8 cellular contexts compared by ENCODE assay signal in genomic region chr21:46099476-46099875, GRCh38. TPM values are rescaled to one million over a fixed set of nuclear protein-coding genes. Genes with fewer than 3 reads are reported as not detected.
DNase-seq lines count a peak whose midpoint lies in the region; ATAC-seq and TF ChIP-seq lines count a peak whose summit lies in the region.

No MANE protein-coding gene starts in this region.

- no peaks in the 10 kb centered on the region for H3K4me1 Mint-ChIP-seq in activated B cell treated with CpG ODN at 0.5 μM for 24 hours

- ATAC-seq in activated B cell treated with CpG ODN at 0.5 μM for 24 hours (ENCODE audit: low read depth): no peak
- ATAC-seq in Right ventricle myocardium superior (ENCODE audit: poor library complexity): peak; percentile 33
- no peak for ATAC-seq in GM19324 (IDR thresholded peaks at IDR 0.05; ENCODE audit: low FRiP score, unreplicated experiment)

- in situ Hi-C loops in ACHN (cut with HindIII; ENCODE audit: low pct_ligation_motif_present, low pct_unique_long_range_greater_than_20kb, low sequenced_read_pairs): no loop called here

- POLR2A ChIA-PET in activated B cell treated with CpG ODN at 0.5 μM for 24 hours (lab: Charles Lee): interaction anchor here (0.6 kb wide), 1 partner anchor 11 kb away, joined by 3 read pairs; no protein-coding TSS in a partner anchor

- H3K9me3 Mint-ChIP-seq in activated B cell treated with CpG ODN at 0.5 μM for 24 hours: peaks cover 15% of the 10 kb centered on the region

- no peak overlapping the region for H3K27ac Mint-ChIP-seq in activated B cell treated with CpG ODN at 0.5 μM for 24 hours

- no peak overlapping the region for H3K4me3 Mint-ChIP-seq in activated B cell treated with CpG ODN at 0.5 μM for 24 hours

- CTCF ChIA-PET in activated B cell treated with CpG ODN at 0.5 μM for 24 hours (lab: Charles Lee): no interaction called here

- peaks cover 51% of the 10 kb centered on the region for H3K27me3 Mint-ChIP-seq in activated B cell treated with CpG ODN at 0.5 μM for 24 hours

- no peak for TF ChIP-seq CTCF in activated B cell treated with CpG ODN at 0.5 μM for 24 hours (IDR thresholded peaks at IDR 0.05)

- DNase-seq in Daoy (ENCODE audit: low read depth): peak; percentile 74
- peak; percentile 13 for DNase-seq in activated B cell treated with CpG ODN at 0.5 μM for 24 hours
- peak; percentile 60 for DNase-seq in Right ventricle myocardium superior
- DNase-seq in posterior vena cava (ENCODE audit: low spot score): peak; percentile 80
- DNase-seq in SIG-M5 treated with dmso at 0.1 percent for 504 hours (lab: John Stamatoyannopoulos, UW; ENCODE audit: unreplicated experiment): no peak
- no peak for DNase-seq in ACHN
- no peak for DNase-seq in NOMO-1 (lab: John Stamatoyannopoulos, UW; ENCODE audit: unreplicated experiment in 2 of 2)

- H3K36me3 Mint-ChIP-seq in activated B cell treated with CpG ODN at 0.5 μM for 24 hours (ENCODE audit: low read depth): no peaks in the 10 kb centered on the region

- intact Hi-C loops in activated B cell treated with CpG ODN at 0.5 μM for 24 hours (cut with micrococcal nuclease): no loop called here
- intact Hi-C loops in Right ventricle myocardium superior (cut with DNase I): no loop called here
- intact Hi-C loops in posterior vena cava (cut with DNase I): loop anchor here (2.0 to 5.0 kb wide), 3 partner anchors 43 to 127 kb away; no protein-coding TSS in a partner anchor

RNA-seq across cellular contexts. Expression of gene COL6A2, which starts 1.6 kb away (rescaled TPM):
- 456 and 480 TPM in 2 replicates for total RNA-seq in Daoy (2014; rRNA removed; shearing (Covaris generic))
- total RNA-seq in activated B cell treated with CpG ODN at 0.5 μM for 24 hours (0.40 and 1.4 TPM in 2 replicates), Right ventricle myocardium superior (191 TPM), posterior vena cava (1,000 to 10,000 TPM; 1,504 to 1,642 TPM)

RNA-seq across cellular contexts. Expression of gene FTCD, which starts 55.9 kb away (rescaled TPM):
- 0.34 TPM in 1 of 2 replicates, not detected in the other for total RNA-seq in Daoy (2014; rRNA removed; shearing (Covaris generic))
- 0.69 and 0.73 TPM in 2 replicates for total RNA-seq in activated B cell treated with CpG ODN at 0.5 μM for 24 hours
- total RNA-seq in Right ventricle myocardium superior: 1.9 TPM
- 1 to 10 TPM in 1 of 2 donors, under 1 TPM in 1; 0.29 to 1.2 TPM for total RNA-seq in posterior vena cava

Comparison
In these comparisons a context has a peak if more than half of its experiments do, and no peak if none do; other contexts are left out.
1. DNase-seq: peak in Daoy (single experiment), activated B cell treated with CpG ODN at 0.5 μM for 24 hours (single experiment), Right ventricle myocardium superior (single experiment) and posterior vena cava (single experiment); none in SIG-M5 treated with dmso at 0.1 percent for 504 hours (single experiment), ACHN (single experiment) and NOMO-1 (0 of 2).
2. RNA of gene COL6A2, which starts 1.6 kb away (total RNA-seq): 1,504 to 1,642 TPM in posterior vena cava, 456 to 480 TPM in Daoy and 191 TPM in Right ventricle myocardium superior (single experiment); 0.40 to 1.4 TPM in activated B cell treated with CpG ODN at 0.5 μM for 24 hours; every median in the first group is over 10 times any median in the second.
3. intact Hi-C loops: an anchor here in posterior vena cava (2.0 to 5.0 kb wide); none called in activated B cell treated with CpG ODN at 0.5 μM for 24 hours and Right ventricle myocardium superior.